ENCODE assay signal across 19 cellular contexts in genomic region chr6:322205-322930, GRCh38. TPM values are rescaled to one million over a fixed set of nuclear protein-coding genes. Genes with fewer than 3 reads are reported as not detected.
DNase-seq lines count a peak whose midpoint lies in the region; ATAC-seq and TF ChIP-seq lines count a peak whose summit lies in the region.
"Had no signal": no experiment of that assay in that cellular context is flagged by ENCODE, and none has a peak within 500 bp of the region (broad histone marks: within the 10 kb centered on the region; RNA-seq: fewer than 3 reads in every experiment).

No MANE protein-coding gene starts in this region.

- peaks cover 23% of the 10 kb centered on the region for H3K4me1 Mint-ChIP-seq in activated B cell treated with CpG ODN at 0.5 μM for 24 hours

- POLR2A ChIA-PET in A673 (lab: Charles Lee; ENCODE audit: low non-redundant PET) = interaction anchor here (0.6 kb wide), 1 partner anchor 703 kb away, joined by 3 read pairs; no protein-coding TSS in a partner anchor
- POLR2A ChIA-PET in activated B cell treated with CpG ODN at 0.5 μM for 24 hours (lab: Charles Lee) = interaction anchor here (0.9 to 2.4 kb wide), 2 partner anchors 16 to 69 kb away, joined by 5 to 6 read pairs; partner anchors contain the start of gene IRF4

- TF ChIP-seq CTCF in A673 (conservative IDR thresholded peaks at IDR 0.05; ENCODE audit: low read depth, low read length) (peak; percentile 25; the same call in 1 of the 2 replicates), GM12864 (IDR thresholded peaks at IDR 0.05; ENCODE audit: low read depth, low read length, missing control alignments) (peak; percentile 77), activated B cell treated with CpG ODN at 0.5 μM for 24 hours (IDR thresholded peaks at IDR 0.05) (no peak)

- H3K9me3 Mint-ChIP-seq in activated B cell treated with CpG ODN at 0.5 μM for 24 hours = no peaks in the 10 kb centered on the region
- H3K9me3 Mint-ChIP-seq: activated CD4-positive, alpha-beta memory T cell treated with anti-CD3 and anti-CD28 coated beads for 36 hours; activated naive CD8-positive, alpha-beta T cell treated with anti-CD3 and anti-CD28 coated beads, Interleukin-2, amount 10 ng/mL, durations not matched to agents 7 days and 5 days had no signal

- no peaks in the 10 kb centered on the region for H3K27me3 Mint-ChIP-seq in activated B cell treated with CpG ODN at 0.5 μM for 24 hours
- H3K27me3 Mint-ChIP-seq: activated naive CD8-positive, alpha-beta T cell treated with anti-CD3 and anti-CD28 coated beads, Interleukin-2, amount 10 ng/mL, durations not matched to agents 7 days and 5 days had no signal

- peaks cover 33% of the 10 kb centered on the region for H3K36me3 Mint-ChIP-seq in activated B cell treated with CpG ODN at 0.5 μM for 24 hours (ENCODE audit: low read depth)

- H3K4me3 ChIP-seq in A673 (ENCODE audit: low read depth, low read length, poor library complexity, severe bottlenecking) (no peak overlapping the region), GM12864 (ENCODE audit: low read depth, low read length) (no peak overlapping the region), Karpas-422 (ENCODE audit: low read length) (no peak overlapping the region)
- H3K4me3 ChIP-seq: right atrium auricular region had no signal

- H3K79me2 ChIP-seq in Karpas-422 (ENCODE audit: low read length) = no peaks in the 10 kb centered on the region

- no peak overlapping the region for H2AFZ ChIP-seq in Karpas-422 (ENCODE audit: low read length)

- CTCF ChIA-PET in A673 (lab: Charles Lee) (no interaction called here), activated B cell treated with CpG ODN at 0.5 μM for 24 hours (lab: Charles Lee) (interaction anchor here (0.8 to 1.3 kb wide), 4 partner anchors 15 to 134 kb away, joined by 3 to 5 read pairs (median 3); partner anchors contain the start of gene IRF4)

- no peak overlapping the region for H3K9ac ChIP-seq in Karpas-422 (ENCODE audit: low read length)

- intact Hi-C loops in A673 (cut with micrococcal nuclease; ENCODE audit: unreplicated experiment) (no loop called here), activated B cell treated with CpG ODN at 0.5 μM for 24 hours (cut with micrococcal nuclease) (no loop called here)

- ATAC-seq in activated B cell treated with CpG ODN at 0.5 μM for 24 hours (ENCODE audit: low read depth) (no peak), GM21723 (IDR thresholded peaks at IDR 0.05; ENCODE audit: unreplicated experiment) (no peak), HG03025 (IDR thresholded peaks at IDR 0.05; ENCODE audit: low FRiP score, unreplicated experiment) (no peak)
- ATAC-seq: left cardiac atrium had no signal

- no TSS peak for BruUV-seq in A673 (replicated peaks; lab: Mats Ljungman, UMichigan)

- H4K20me1 ChIP-seq in Karpas-422 (ENCODE audit: insufficient read depth, low read depth, low read length) = 0 out of 2 replicates have a peak, but pooled peaks cover 10% of the 10 kb centered on the region

- H3K9me2 ChIP-seq in Karpas-422 (replicated peaks; ENCODE audit: insufficient read depth, low read length) = no peaks in the 10 kb centered on the region

- H3K4me1 ChIP-seq in A673 (ENCODE audit: insufficient read depth, low read length, poor library complexity, severe bottlenecking) = no peaks in the 10 kb centered on the region
- no peaks in the 10 kb centered on the region for H3K4me1 ChIP-seq in Karpas-422 (ENCODE audit: low read length)
- H3K4me1 ChIP-seq: Caco-2 had no signal

- DNase-seq in A673 (ENCODE audit: low spot score) (no peak), GM12864 (ENCODE audit: low read depth) (no peak), Karpas-422 (peak; percentile 52), activated B cell treated with CpG ODN at 0.5 μM for 24 hours (peak; percentile 5), NCI-H2107 treated with DMSO at 0.1 percent for 48 hours (lab: John Stamatoyannopoulos, UW; ENCODE audit: unreplicated experiment) (no peak), SKM-1 treated with dmso at 0.1 percent for 144 hours (lab: John Stamatoyannopoulos, UW; ENCODE audit: unreplicated experiment) (no peak)
- DNase-seq: activated CD4-positive, alpha-beta memory T cell treated with anti-CD3 and anti-CD28 coated beads for 36 hours; activated naive CD8-positive, alpha-beta T cell treated with anti-CD3 and anti-CD28 coated beads, Interleukin-2, amount 10 ng/mL, durations not matched to agents 7 days and 5 days; Caco-2; effector CD4-positive, alpha-beta T cell; hypothalamus; left cardiac atrium; midbrain; NCI-H1417 treated with DMSO at 0.1 percent for 48 hours; NCI-H345 had no signal

- H3K27ac Mint-ChIP-seq in activated B cell treated with CpG ODN at 0.5 μM for 24 hours = no peak overlapping the region
- H3K27ac Mint-ChIP-seq: activated CD4-positive, alpha-beta memory T cell treated with anti-CD3 and anti-CD28 coated beads for 36 hours; activated naive CD8-positive, alpha-beta T cell treated with anti-CD3 and anti-CD28 coated beads, Interleukin-2, amount 10 ng/mL, durations not matched to agents 7 days and 5 days had no signal

- H3K9me3 ChIP-seq in A673 (ENCODE audit: low read depth, low read length, poor library complexity, severe bottlenecking) = peaks cover 9% of the 10 kb centered on the region
- no peaks in the 10 kb centered on the region for H3K9me3 ChIP-seq in Karpas-422 (ENCODE audit: low read length)
- H3K9me3 ChIP-seq: Caco-2, right atrium auricular region had no signal

- no peak overlapping the region for H3K4me2 ChIP-seq in Karpas-422 (ENCODE audit: low read depth, low read length, poor library complexity, severe bottlenecking)

- H3K36me3 ChIP-seq in A673 (ENCODE audit: insufficient read depth, low read length, poor library complexity, severe bottlenecking) (no peaks in the 10 kb centered on the region), Karpas-422 (ENCODE audit: insufficient read depth, low read length) (no peaks in the 10 kb centered on the region)
- H3K36me3 ChIP-seq: right atrium auricular region had no signal

- H3K27me3 ChIP-seq in A673 (replicated peaks; ENCODE audit: insufficient read depth, low read depth, low read length, poor library complexity) (no peaks in the 10 kb centered on the region), Karpas-422 (ENCODE audit: low read length) (no peaks in the 10 kb centered on the region)
- H3K27me3 ChIP-seq: right atrium auricular region had no signal

- H3K27ac ChIP-seq in A673 (ENCODE audit: low read depth, low read length, poor library complexity, severe bottlenecking) (no peak overlapping the region), Karpas-422 (ENCODE audit: low read length) (no peak overlapping the region)
- H3K27ac ChIP-seq: HL-60, right atrium auricular region had no signal

- H3K4me3 Mint-ChIP-seq in activated B cell treated with CpG ODN at 0.5 μM for 24 hours = no peak overlapping the region
- H3K4me3 Mint-ChIP-seq: activated CD4-positive, alpha-beta memory T cell treated with anti-CD3 and anti-CD28 coated beads for 36 hours; activated naive CD8-positive, alpha-beta T cell treated with anti-CD3 and anti-CD28 coated beads, Interleukin-2, amount 10 ng/mL, durations not matched to agents 7 days and 5 days had no signal

RNA-seq across cellular contexts. Expression of gene DUSP22, which starts 30.1 kb away (rescaled TPM):
- 16.0 and 18.5 TPM in 2 replicates for total RNA-seq in A673 (2021)
- 13.2 and 15.7 TPM in 2 replicates for total RNA-seq in Karpas-422 (2014; rRNA removed; shearing (Covaris generic); ENCODE audit: low replicate concordance)
- 137 and 153 TPM in 2 replicates for total RNA-seq in activated B cell treated with CpG ODN at 0.5 μM for 24 hours

Comparison
In these comparisons a context has a peak if more than half of its experiments do, and no peak if none do; other contexts are left out.
1. DNase-seq: peak in Karpas-422 (single experiment) and activated B cell treated with CpG ODN at 0.5 μM for 24 hours (single experiment); none in A673 (single experiment), GM12864 (single experiment), NCI-H2107 treated with DMSO at 0.1 percent for 48 hours (single experiment) and SKM-1 treated with dmso at 0.1 percent for 144 hours (single experiment).